17 cellular contexts compared by ENCODE assay signal in genomic region chr9:70228098-70228497, GRCh38.
"Had no signal": no experiment of that assay in that cellular context is flagged by ENCODE, and none has a peak within 500 bp of the region (broad histone marks: within the 10 kb centered on the region; RNA-seq: fewer than 3 reads in every experiment).

No MANE protein-coding gene starts in this region.

- FAIRE-seq: colon, islet of Langerhans had no signal

- H3K4me3 ChIP-seq: esophagus squamous epithelium, heart right ventricle, left lung, upper lobe of left lung had no signal

- DNase-seq: activated CD4-positive, alpha-beta T cell treated with anti-CD3 and anti-CD28 coated beads for 1 hour; activated CD4-positive, alpha-beta T cell treated with anti-CD3 and anti-CD28 coated beads, Interleukin-2, amount 50 U/mL, for 48 hours; activated CD8-positive, alpha-beta memory T cell treated with anti-CD3 and anti-CD28 coated beads, Interleukin-2, amount 10 ng/mL, durations not matched to agents 7 days and 5 days; activated effector memory CD4-positive, alpha-beta T cell treated with anti-CD3 and anti-CD28 coated beads, Interleukin-2, amount 50 U/mL, for 16 hours; activated T-cell treated with anti-CD3 and anti-CD28 coated beads, Interleukin-2, amount 50 U/mL, for 24 hours; amniotic stem cell; esophagus squamous epithelium; foreskin fibroblast; heart right ventricle; left lung; T-helper 9 cell; upper lobe of left lung had no signal

- H3K27me3 ChIP-seq: esophagus squamous epithelium, heart right ventricle, left lung, upper lobe of left lung had no signal

- H3K27ac ChIP-seq: left lung, parathyroid adenoma, upper lobe of left lung had no signal

- H3K4me1 ChIP-seq: left lung, parathyroid adenoma, upper lobe of left lung had no signal

- H3K79me2 ChIP-seq: parathyroid adenoma had no signal

- H3K9me3 ChIP-seq: esophagus squamous epithelium, heart right ventricle, left lung, upper lobe of left lung had no signal

- H3K36me3 ChIP-seq: left lung, upper lobe of left lung had no signal

- H2AFZ ChIP-seq: parathyroid adenoma had no signal

- H3K9ac ChIP-seq: parathyroid adenoma had no signal

- ATAC-seq: activated CD8-positive, alpha-beta memory T cell treated with anti-CD3 and anti-CD28 coated beads, Interleukin-2, amount 10 ng/mL, durations not matched to agents 7 days and 5 days; activated naive CD4-positive, alpha-beta T cell treated with anti-CD3 and anti-CD28 coated beads, Interleukin-2, amount 50 U/mL, for 72 hours; left lung; stimulated activated memory B cell treated with anti-CD40 and anti-IgM and Interleukin-4, amounts not matched to agents 10 μg/mL and 1 μg/mL and 100 μg/mL, for 72 hours had no signal
